ENCODE assay signal across 8 cellular contexts in the genomic region with DNA sequence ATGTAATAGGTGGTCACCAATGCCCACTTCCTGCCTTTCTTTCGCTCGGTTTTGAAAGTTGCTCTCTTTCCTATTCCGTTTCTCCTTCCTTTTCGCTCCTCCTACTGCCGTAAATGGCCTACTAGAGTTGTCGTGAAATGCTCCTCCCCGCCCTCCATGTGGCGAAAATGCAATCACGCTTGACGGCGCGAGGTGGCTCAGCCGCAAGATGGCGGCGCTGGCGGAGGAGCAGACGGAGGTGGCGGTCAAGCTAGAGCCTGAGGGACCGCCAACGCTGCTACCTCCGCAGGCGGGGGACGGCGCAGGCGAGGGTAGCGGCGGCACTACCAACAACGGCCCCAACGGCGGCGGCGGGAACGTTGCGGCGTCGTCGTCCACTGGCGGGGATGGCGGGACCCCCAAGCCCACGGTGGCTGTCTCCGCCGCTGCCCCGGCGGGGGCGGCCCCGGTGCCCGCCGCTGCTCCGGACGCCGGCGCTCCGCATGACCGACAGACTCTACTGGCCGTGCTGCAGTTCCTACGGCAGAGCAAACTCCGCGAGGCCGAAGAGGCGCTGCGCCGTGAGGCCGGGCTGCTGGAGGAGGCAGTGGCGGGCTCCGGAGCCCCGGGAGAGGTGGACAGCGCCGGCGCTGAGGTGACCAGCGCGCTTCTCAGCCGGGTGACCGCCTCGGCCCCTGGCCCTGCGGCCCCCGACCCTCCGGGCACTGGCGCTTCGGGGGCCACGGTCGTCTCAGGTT. TPM values are rescaled to one million over a fixed set of nuclear protein-coding genes. Genes with fewer than 3 reads are reported as not detected.
DNase-seq lines count a peak whose midpoint lies in the region; ATAC-seq and TF ChIP-seq lines count a peak whose summit lies in the region.

TAF5 (plus strand) TSS at position 195 of the 737 bp plus-strand sequence; CDS start at position 209, 14 bp downstream.

- peak; percentile 62 for ATAC-seq in HG03432 (IDR thresholded peaks at IDR 0.05; ENCODE audit: unreplicated experiment)

- peak; percentile 86 for TF ChIP-seq POLR2A in GM19193 (IDR thresholded peaks at IDR 0.05; ENCODE audit: extremely low read depth, insufficient read depth, insufficient read length)

- DNase-seq in Ammon's horn (ENCODE audit: low spot score) (peak; percentile 97), NCI-H460 (ENCODE audit: extremely low read depth, low read depth) (peak; percentile 97), cerebellar nuclear complex (lab: John Stamatoyannopoulos, UW) (peak; percentile 81 to 88), islet precursor cell (peak; percentile 96)
- DNase-seq in activated CD4-positive, CD25-positive, alpha-beta regulatory T cell treated with anti-CD3 and anti-CD28 coated beads, Interleukin-2, amount 50 U/mL, for 72 hours: peak; percentile 86
- DNase-seq in stimulated activated CD4-positive, alpha-beta T cell treated with anti-CD3 and anti-CD28 coated beads, Interleukin-12 subunit alpha, Interleukin-12 subunit beta, amount 100 ng/mL, for 4 hours: peak; percentile 81

RNA-seq across cellular contexts. Expression of gene TAF5, which starts in this region (rescaled TPM):
- 9.1 and 9.8 TPM in 2 replicates for total RNA-seq in NCI-H460 (2014; rRNA removed; shearing (Covaris generic))
- polyA plus RNA-seq in NCI-H460 (2014; cell fraction: nucleus; rRNA removed): 6.1 and 8.5 TPM in 2 replicates

Comparison
In these comparisons a context has a peak if more than half of its experiments do, and no peak if none do; other contexts are left out.
1. Peak in every context shown above with its lines: DNase-seq and ATAC-seq.